13 cellular contexts compared by ENCODE assay signal in genomic region chr2:212711851-212712250, GRCh38.
DNase-seq lines count a peak whose midpoint lies in the region; ATAC-seq and FAIRE-seq lines count a peak whose summit lies in the region.
"Had no signal": no experiment of that assay in that cellular context is flagged by ENCODE, and none has a peak within 500 bp of the region (broad histone marks: within the 10 kb centered on the region; RNA-seq: fewer than 3 reads in every experiment).

No MANE protein-coding gene starts in this region.

- no peaks in the 10 kb centered on the region for H3K27me3 ChIP-seq in effector memory CD4-positive, alpha-beta T cell (replicated peaks; ENCODE audit: control insufficient read depth, insufficient read depth, low read length, poor library complexity, severe bottlenecking)

- ATAC-seq in HG02884 (IDR thresholded peaks at IDR 0.05; ENCODE audit: unreplicated experiment): no peak

- FAIRE-seq in RCC 7860 (lab: Jason Lieb, UNC): peak; percentile 55
- FAIRE-seq: GM18507 had no signal

- no peak overlapping the region for H3K4me3 ChIP-seq in effector memory CD4-positive, alpha-beta T cell (ENCODE audit: insufficient read depth, low read depth, low read length, poor library complexity, severe bottlenecking)

- no peaks in the 10 kb centered on the region for H3K9me3 ChIP-seq in effector memory CD4-positive, alpha-beta T cell (ENCODE audit: control insufficient read depth, low read length)

- DNase-seq in GM03348 (ENCODE audit: low spot score) (peak; percentile 80), RCC 7860 (ENCODE audit: low spot score) (peak; percentile 75), fibroblast of peridontal ligament (ENCODE audit: extremely low read depth) (peak; percentile 88), renal cortical epithelial cell (ENCODE audit: low read depth) (peak; percentile 91), Kasumi-1 (lab: John Stamatoyannopoulos, UW) (no peak), NCI-H446 treated with DMSO at 0.1 percent for 48 hours (lab: John Stamatoyannopoulos, UW) (no peak)
- no peak for DNase-seq in effector memory CD4-positive, alpha-beta T cell
- DNase-seq: activated T-cell treated with anti-CD3 and anti-CD28 coated beads, Interleukin-2, amount 50 U/mL, for 24 hours; cerebellar nuclear complex; NCI-H146; right cardiac atrium had no signal

- H3K4me1 ChIP-seq in effector memory CD4-positive, alpha-beta T cell (ENCODE audit: control insufficient read depth, insufficient read depth, low read length, poor library complexity, severe bottlenecking): no peaks in the 10 kb centered on the region

- no peaks in the 10 kb centered on the region for H3K36me3 ChIP-seq in effector memory CD4-positive, alpha-beta T cell (ENCODE audit: control insufficient read depth, insufficient read depth, low read length)

- H3K27ac ChIP-seq in effector memory CD4-positive, alpha-beta T cell (ENCODE audit: insufficient read depth, low read length, poor library complexity, severe bottlenecking): no peak overlapping the region

Comparison
In these comparisons a context has a peak if more than half of its experiments do, and no peak if none do; other contexts are left out.
1. DNase-seq: peak in GM03348 (single experiment), RCC 7860 (single experiment), fibroblast of peridontal ligament (single experiment) and renal cortical epithelial cell (single experiment); none in Kasumi-1 (0 of 2), effector memory CD4-positive, alpha-beta T cell (0 of 3) and NCI-H446 treated with DMSO at 0.1 percent for 48 hours (single experiment).